24 cellular contexts compared by ENCODE assay signal in genomic region chr1:91766883-91767282, GRCh38.
"Had no signal": no experiment of that assay in that cellular context is flagged by ENCODE, and none has a peak within 500 bp of the region (broad histone marks: within the 10 kb centered on the region; RNA-seq: fewer than 3 reads in every experiment).

No MANE protein-coding gene starts in this region.

- H3K27me3 Mint-ChIP-seq: naive thymus-derived CD8-positive, alpha-beta T cell; stimulated activated naive CD8-positive, alpha-beta T cell treated with anti-CD3 and anti-CD28 coated beads, Interleukin-15, Interleukin-2, amounts not matched to agents 100 ng/mL and 50 ng/mL, for 24 hours had no signal

- H3K4me1 ChIP-seq: left lung, prostate gland had no signal

- H3K9me3 Mint-ChIP-seq: stimulated activated naive CD8-positive, alpha-beta T cell treated with anti-CD3 and anti-CD28 coated beads, Interleukin-15, Interleukin-2, amounts not matched to agents 100 ng/mL and 50 ng/mL, for 24 hours had no signal

- H3K27me3 ChIP-seq: left lung, ovary, sigmoid colon, spleen, suprapubic skin, tibial artery, upper lobe of right lung had no signal

- H3K9me3 ChIP-seq: left lung, lower lobe of right lung, ovary, prostate gland, sigmoid colon, spleen, suprapubic skin, thoracic aorta, tibial artery, upper lobe of right lung had no signal

- H3K27ac Mint-ChIP-seq: naive thymus-derived CD8-positive, alpha-beta T cell; stimulated activated effector memory CD8-positive, alpha-beta T cell treated with anti-CD3 and anti-CD28 coated beads, Interleukin-12 subunit alpha, Interleukin-12 subunit beta, amount 100 ng/mL, for 72 hours; stimulated activated naive CD8-positive, alpha-beta T cell treated with anti-CD3 and anti-CD28 coated beads, Interleukin-15, Interleukin-2, amounts not matched to agents 100 ng/mL and 50 ng/mL, for 24 hours had no signal

- H3K27ac ChIP-seq: left lung, lower lobe of right lung, ovary, prostate gland, spleen, suprapubic skin, thoracic aorta, tibial artery, upper lobe of right lung had no signal

- H3K4me3 Mint-ChIP-seq: naive thymus-derived CD8-positive, alpha-beta T cell; stimulated activated effector memory CD8-positive, alpha-beta T cell treated with anti-CD3 and anti-CD28 coated beads, Interleukin-12 subunit alpha, Interleukin-12 subunit beta, amount 100 ng/mL, for 72 hours; stimulated activated naive CD8-positive, alpha-beta T cell treated with anti-CD3 and anti-CD28 coated beads, Interleukin-15, Interleukin-2, amounts not matched to agents 100 ng/mL and 50 ng/mL, for 24 hours had no signal

- DNase-seq: hippocampal formation; kidney; left colon; left lung; lower lobe of right lung; mammary epithelial cell; mesenchymal stem cell; naive thymus-derived CD8-positive, alpha-beta T cell; ovary; retina; right cardiac atrium; sigmoid colon; small intestine; spleen; stimulated activated CD4-positive, alpha-beta T cell treated with anti-CD3 and anti-CD28 coated beads, Interleukin-4, amount 100 ng/mL, for 24 hours; stimulated activated naive CD4-positive, alpha-beta T cell; tibial artery; trophoblast cell; upper lobe of right lung had no signal

- ATAC-seq: left colon; left lung; lower lobe of right lung; naive thymus-derived CD8-positive, alpha-beta T cell; right cardiac atrium; stimulated activated effector memory CD8-positive, alpha-beta T cell treated with anti-CD3 and anti-CD28 coated beads, Interleukin-12 subunit alpha, Interleukin-12 subunit beta, amount 100 ng/mL, for 72 hours; upper lobe of right lung had no signal

- H3K4me3 ChIP-seq: left lung, lower lobe of right lung, ovary, prostate gland, sigmoid colon, spleen, suprapubic skin, thoracic aorta, tibial artery, upper lobe of right lung had no signal

- H3K36me3 ChIP-seq: left lung, lower lobe of right lung, ovary, prostate gland, thoracic aorta, tibial artery, upper lobe of right lung had no signal
